In the genomic region with DNA sequence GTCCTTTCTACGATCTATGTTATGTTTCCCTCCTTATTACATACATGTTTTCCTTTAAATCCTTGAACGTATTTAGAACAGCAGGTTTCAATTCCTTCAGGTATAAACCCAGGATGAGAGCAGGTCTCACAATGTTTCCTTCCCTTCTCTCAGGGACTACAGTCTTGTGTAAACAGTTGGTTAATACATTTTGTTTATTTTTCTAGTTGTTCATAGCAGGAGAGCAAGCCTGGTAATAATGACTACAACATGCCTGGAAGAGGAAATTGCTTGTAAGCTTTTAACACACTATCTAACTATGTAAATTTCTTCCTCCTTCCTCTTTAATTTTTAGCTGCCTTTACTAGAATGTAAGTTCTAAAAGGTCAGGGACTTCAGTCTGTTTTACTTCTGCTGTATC, we compare ENCODE assay signal across 23 cellular contexts. TPM values are rescaled to one million over a fixed set of nuclear protein-coding genes. Genes with fewer than 3 reads are reported as not detected.
DNase-seq lines count a peak whose midpoint lies in the region; ATAC-seq, FAIRE-seq and TF ChIP-seq lines count a peak whose summit lies in the region.
"Had no signal": no experiment of that assay in that cellular context is flagged by ENCODE, and none has a peak within 500 bp of the region (broad histone marks: within the 10 kb centered on the region; RNA-seq: fewer than 3 reads in every experiment).

No MANE protein-coding gene starts in this region.

- CTCF ChIA-PET in HepG2 (lab: Yijun Ruan, JAX; ENCODE audit: low intra/inter-chr PET ratio, low total read pairs), result no interaction called here

- ATAC-seq in HepG2 (peak; percentile 35; the same call in 1 of the 3 replicates), T-helper 17 cell (no peak), HG03175 (IDR thresholded peaks at IDR 0.05; ENCODE audit: unreplicated experiment) (no peak)
- ATAC-seq: A549, Right ventricle myocardium inferior had no signal

- H3K9me3 Mint-ChIP-seq in CD14-positive monocyte, result peaks cover 1 to 8% (median 5%) of the 10 kb centered on the region in 7 donors

- no peak for FAIRE-seq in HepG2 (lab: Jason Lieb, UNC)
- FAIRE-seq: A549, GM12892, RCC 7860 had no signal

- POLR2A ChIA-PET in HepG2 (lab: Yijun Ruan, JAX), result no interaction called here

- H3K27me3 ChIP-seq in HepG2 (ENCODE audit: control insufficient read depth in 1 of 2, insufficient read depth in 2 of 2, low read length in 2 of 2), result no peaks in the 10 kb centered on the region; a peak in 1 of 5 replicates

- H2AFZ ChIP-seq in HepG2 (ENCODE audit: low read length), result no peak overlapping the region

- no peak for TF ChIP-seq EP300 in HepG2 (IDR thresholded peaks at IDR 0.05; ENCODE audit: low read depth in 2 of 2, low read length in 2 of 2)
- TF ChIP-seq EP300 in HepG2 (CRISPR knock-in tag; IDR thresholded peaks at IDR 0.05; ENCODE audit: borderline replicate concordance), result no peak

- H3K4me1 ChIP-seq in HepG2 (ENCODE audit: insufficient read depth, low read length), result peaks cover 11% of the 10 kb centered on the region
- H3K4me1 ChIP-seq: A549 had no signal

- peak; percentile 59 for DNase-seq in DMS53 (lab: John Stamatoyannopoulos, UW)
- DNase-seq in M059J (ENCODE audit: low read depth), result peak; percentile 27
- peak; percentile 17 for DNase-seq in choroid plexus epithelial cell (ENCODE audit: low read depth)
- DNase-seq in HepG2 (ENCODE audit: low spot score), result no peak
- no peak for DNase-seq in T-helper 17 cell
- no peak for DNase-seq in CD14-positive monocyte (ENCODE audit: low spot score)
- DNase-seq in Ammon's horn (ENCODE audit: low spot score), result no peak
- DNase-seq: H9; NCI-H1048; NCI-H1436; NCI-H1930; NCI-H2171 treated with DMSO at 0.1 percent for 48 hours; NCI-H446 treated with DMSO at 0.1 percent for 48 hours; NCI-H69; NK-92 treated with Interleukin-12 subunit alpha and Interleukin-12 subunit beta, amount 100 ng/mL, for 24 hours; SW 1271 had no signal

- no peaks in the 10 kb centered on the region for H3K36me3 ChIP-seq in HepG2 (replicated peaks in 1 of 2; ENCODE audit: control insufficient read depth in 1 of 2, insufficient read depth in 2 of 2, low read length in 2 of 2)

- WGBS in HepG2 (ENCODE audit: low lambda C conversion rate), result 48% methylated on average over 2 of the region's 2 CpGs

- H3K4me3 Mint-ChIP-seq in T-helper 17 cell (no peak overlapping the region), CD14-positive monocyte (no peak overlapping the region)
- H3K4me3 Mint-ChIP-seq: H9 had no signal

- no TSS peak for BruUV-seq in HepG2 (replicated peaks; lab: Mats Ljungman, UMichigan)

- H3K4me1 Mint-ChIP-seq in T-helper 17 cell (no peaks in the 10 kb centered on the region), CD14-positive monocyte (no peaks in the 10 kb centered on the region)
- H3K4me1 Mint-ChIP-seq: H9 had no signal

- no peak overlapping the region for H3K9ac ChIP-seq in HepG2 (ENCODE audit: insufficient read depth, low read depth, low read length)
- H3K9ac ChIP-seq: KMS-11 had no signal

- H3K79me2 ChIP-seq in HepG2 (ENCODE audit: insufficient read depth, low read length), result no peaks in the 10 kb centered on the region

- TF ChIP-seq CTCF in choroid plexus epithelial cell (conservative IDR thresholded peaks at IDR 0.05; ENCODE audit: low read depth, low read length), result no peak
- no peak for TF ChIP-seq CTCF in HepG2 (CRISPR knock-in tag; IDR thresholded peaks at IDR 0.05)
- no peak for TF ChIP-seq CTCF in CD14-positive monocyte (IDR thresholded peaks at IDR 0.05)

- H3K4me3 ChIP-seq in choroid plexus epithelial cell (ENCODE audit: low read depth, low read length) (no peak overlapping the region), HepG2 (replicated peaks in 1 of 3; ENCODE audit: insufficient read depth in 1 of 3, low read depth in 2 of 3, low read length in 3 of 3) (no peak overlapping the region)
- H3K4me3 ChIP-seq: A549 had no signal

- TF ChIP-seq POLR2A in HepG2 (IDR thresholded peaks at IDR 0.05; ENCODE audit: insufficient read depth in 1 of 2, low read depth in 2 of 2, low read length in 2 of 2), result no peak

- H3K27me3 Mint-ChIP-seq in T-helper 17 cell (peaks cover 42% of the 10 kb centered on the region), CD14-positive monocyte (ENCODE audit: low read depth in 3 of 3) (peaks cover 7 to 15% (median 10%) of the 10 kb centered on the region in 3 donors)

- H3K9me3 ChIP-seq in HepG2 (ENCODE audit: low read length), result no peaks in the 10 kb centered on the region
- no peaks in the 10 kb centered on the region for H3K9me3 ChIP-seq in T-helper 17 cell (ENCODE audit: control insufficient read depth, low read length, poor library complexity, severe bottlenecking)
- H3K9me3 ChIP-seq: A549 had no signal

- H3K27ac ChIP-seq in HepG2 (ENCODE audit: extremely low read length, insufficient read depth, low read length), result no peak overlapping the region
- H3K27ac ChIP-seq: A549, KMS-11 had no signal

- TF ChIP-seq RAD21 in HepG2 (CRISPR knock-in tag; IDR thresholded peaks at IDR 0.05), result no peak

- in situ Hi-C loops in HepG2 (cut with HindIII; ENCODE audit: extremely low pct_ligation_motif_present, low pct_unique_long_range_greater_than_20kb), result no loop called here

- no peaks in the 10 kb centered on the region for H4K20me1 ChIP-seq in HepG2 (ENCODE audit: insufficient read depth, low read length)

- no peaks in the 10 kb centered on the region for H3K36me3 Mint-ChIP-seq in T-helper 17 cell (ENCODE audit: low read depth)
- H3K36me3 Mint-ChIP-seq in CD14-positive monocyte, result no peaks in the 10 kb centered on the region

- no peak overlapping the region for H3K4me2 ChIP-seq in HepG2 (ENCODE audit: low read depth, low read length)
- H3K4me2 ChIP-seq: A549, KMS-11 had no signal

- intact Hi-C loops in HepG2 (cut with micrococcal nuclease; ENCODE audit: unreplicated experiment) (no loop called here), CD14-positive monocyte (cut with micrococcal nuclease) (no loop called here)

- H3K27ac Mint-ChIP-seq in T-helper 17 cell (no peak overlapping the region), CD14-positive monocyte (no peak overlapping the region)
- H3K27ac Mint-ChIP-seq: H9 had no signal

TF ChIP-seq in HepG2, 621 proteins besides CTCF, POLR2A, EP300 and RAD21 (continues in another document):
- TF ChIP-seq, protein P1, sequence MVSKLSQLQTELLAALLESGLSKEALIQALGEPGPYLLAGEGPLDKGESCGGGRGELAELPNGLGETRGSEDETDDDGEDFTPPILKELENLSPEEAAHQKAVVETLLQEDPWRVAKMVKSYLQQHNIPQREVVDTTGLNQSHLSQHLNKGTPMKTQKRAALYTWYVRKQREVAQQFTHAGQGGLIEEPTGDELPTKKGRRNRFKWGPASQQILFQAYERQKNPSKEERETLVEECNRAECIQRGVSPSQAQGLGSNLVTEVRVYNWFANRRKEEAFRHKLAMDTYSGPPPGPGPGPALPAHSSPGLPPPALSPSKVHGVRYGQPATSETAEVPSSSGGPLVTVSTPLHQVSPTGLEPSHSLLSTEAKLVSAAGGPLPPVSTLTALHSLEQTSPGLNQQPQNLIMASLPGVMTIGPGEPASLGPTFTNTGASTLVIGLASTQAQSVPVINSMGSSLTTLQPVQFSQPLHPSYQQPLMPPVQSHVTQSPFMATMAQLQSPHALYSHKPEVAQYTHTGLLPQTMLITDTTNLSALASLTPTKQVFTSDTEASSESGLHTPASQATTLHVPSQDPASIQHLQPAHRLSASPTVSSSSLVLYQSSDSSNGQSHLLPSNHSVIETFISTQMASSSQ (IDR thresholded peaks at IDR 0.05; ENCODE audit: low read depth), result no peak
- TF ChIP-seq, protein P1 (CRISPR knock-in tag; IDR thresholded peaks at IDR 0.05; ENCODE audit: borderline replicate concordance), result no peak

RNA-seq across cellular contexts. Expression of a gene that starts 29.0 kb away (rescaled TPM):
- total RNA-seq in M059J (2014; rRNA removed; shearing (Covaris generic)), result 54.8 and 55.5 TPM in 2 replicates
- 47.7 and 77.7 TPM in 2 replicates for total RNA-seq in HepG2 (2016; rRNA removed; fragmentation: Illumina TruSeq; extraction: Trizol)
- total RNA-seq in HepG2 (2016; cell fraction: cytosol; rRNA removed; fragmentation: Illumina TruSeq; extraction: Trizol; ENCODE audit: low read depth), result 7.7 and 8.2 TPM in 2 replicates
- total RNA-seq in HepG2 (2016; cell fraction: insoluble cytoplasmic fraction; rRNA removed; fragmentation: Illumina TruSeq; extraction: Trizol), result 48.1 and 76.8 TPM in 2 replicates
- total RNA-seq in HepG2 (2016; cell fraction: membrane; rRNA removed; fragmentation: Illumina TruSeq; extraction: Trizol), result 25.2 and 27.9 TPM in 2 replicates
- total RNA-seq in HepG2 (2016; cell fraction: nucleus; rRNA removed; fragmentation: Illumina TruSeq; extraction: Trizol), result 84.2 and 94.2 TPM in 2 replicates
- 38.9 and 75.3 TPM in 2 replicates for polyA plus RNA-seq in HepG2 (2011; rRNA removed)
- polyA plus RNA-seq in HepG2 (2011; cell fraction: cytosol; rRNA removed), result 37.4 and 45.8 TPM in 2 replicates
- polyA plus RNA-seq in HepG2 (2011; cell fraction: nucleus; rRNA removed), result 30.8 and 50.6 TPM in 2 replicates
- polyA plus RNA-seq in HepG2 (2012), result 25.9 and 27.9 TPM in 2 replicates
- 2.9 TPM in 2 replicates for polyA plus RNA-seq in HepG2 (2016; cell fraction: cytosol; fragmentation: Illumina TruSeq; extraction: Trizol; ENCODE audit: low read depth)
- 35.7 and 36.2 TPM in 2 replicates for polyA plus RNA-seq in HepG2 (2016; cell fraction: insoluble cytoplasmic fraction; fragmentation: Illumina TruSeq; extraction: Trizol; ENCODE audit: low read depth)
- 9.9 and 10.1 TPM in 2 replicates for polyA plus RNA-seq in HepG2 (2016; cell fraction: membrane; fragmentation: Illumina TruSeq; extraction: Trizol; ENCODE audit: low read depth)
- polyA plus RNA-seq in HepG2 (2016; cell fraction: nucleus; fragmentation: Illumina TruSeq; extraction: Trizol; ENCODE audit: insufficient read depth, low read depth), result 95.3 and 95.9 TPM in 2 replicates
- polyA minus RNA-seq in HepG2 (2011; rRNA and poly(A)+ RNA removed; ENCODE audit: low replicate concordance), result 0.05 and 162 TPM in 2 replicates
- 40.8 and 64.9 TPM in 2 replicates for polyA minus RNA-seq in HepG2 (2011; cell fraction: cytosol; rRNA and poly(A)+ RNA removed)
- 47.0 and 73.8 TPM in 2 replicates for polyA minus RNA-seq in HepG2 (2011; cell fraction: nucleus; rRNA and poly(A)+ RNA removed)
- total RNA-seq in T-helper 17 cell, result under 1 TPM; 0.16 to 0.17 TPM
- polyA plus RNA-seq in CD14-positive monocyte, result under 1 TPM in 1 of 2 donors, not detected in 1; 0.11 TPM
- total RNA-seq: MCF 10A had no signal

Comparison
In these comparisons a context has a peak if more than half of its experiments do, and no peak if none do; other contexts are left out.
1. DNase-seq: peak in DMS53 (single experiment), M059J (single experiment) and choroid plexus epithelial cell (single experiment); none in HepG2 (single experiment), T-helper 17 cell (0 of 3), CD14-positive monocyte (single experiment) and Ammon's horn (single experiment).
2. RNA of a gene that starts 29.0 kb away (total RNA-seq): 7.7 to 94.2 TPM in HepG2 and 54.8 to 55.5 TPM in M059J; 0.16 to 0.17 TPM in T-helper 17 cell; every median in the first group is over 4 times any median in the second.